ENCODE assay signal across 8 cellular contexts in genomic region chr5:77168187-77168883, GRCh38. TPM values are rescaled to one million over a fixed set of nuclear protein-coding genes. Genes with fewer than 3 reads are reported as not detected.
DNase-seq lines count a peak whose midpoint lies in the region; ATAC-seq and TF ChIP-seq lines count a peak whose summit lies in the region.

No MANE protein-coding gene starts in this region.

- H2BK15ac ChIP-seq in IMR-90 (ENCODE audit: low read depth, low read length) = peak overlapping the region; percentile 78; the same call in 2 of the 3 replicates

- H4K20me1 ChIP-seq in IMR-90 (ENCODE audit: insufficient read depth, low read length) = no peaks in the 10 kb centered on the region

- CTCF ChIA-PET in IMR-90 (lab: Yijun Ruan, JAX) (interaction anchor here (0.6 to 1.2 kb wide), 2 partner anchors 23 to 1794 kb away, joined by 3 to 4 read pairs; no protein-coding TSS in a partner anchor), Caco-2 (lab: Charles Lee) (no interaction called here)

- peak overlapping the region; percentile 63 for H3K18ac ChIP-seq in IMR-90 (ENCODE audit: low read depth, low read length)

- H3K4me3 ChIP-seq in IMR-90 (ENCODE audit: insufficient read depth, low read depth, low read length) (no peak overlapping the region), WERI-Rb-1 (ENCODE audit: low read depth, low read length) (no peak overlapping the region), Caco-2 (ENCODE audit: low read depth, low read length) (no peak overlapping the region)

- POLR2A ChIA-PET in IMR-90 (lab: Charles Lee; ENCODE audit: unreplicated experiment) (no interaction called here), Caco-2 (lab: Charles Lee) (no interaction called here)

- no peaks in the 10 kb centered on the region for H3K27me3 Mint-ChIP-seq in Caco-2 (ENCODE audit: insufficient read depth, unreplicated experiment)

- in situ Hi-C loops in IMR-90 (cut with MboI; ENCODE audit: low sequenced_read_pairs) = no loop called here

- H2AK5ac ChIP-seq in IMR-90 (ENCODE audit: low read depth, low read length) = peak overlapping the region; percentile 80

- H3K9ac ChIP-seq in IMR-90 (ENCODE audit: low read depth, low read length) = peak overlapping the region; percentile 40; the same call in 1 of the 2 replicates

- H2BK120ac ChIP-seq in IMR-90 (ENCODE audit: low read depth, low read length) = peak overlapping the region; percentile 70

- ATAC-seq in IMR-90 (ENCODE audit: low read depth) = peak; percentile 77

- dilution Hi-C loops in IMR-90 (cut with HindIII; ENCODE audit: low sequenced_read_pairs, unreplicated experiment) = no loop called here

- peaks cover 7% of the 10 kb centered on the region for H3K4me1 Mint-ChIP-seq in Caco-2 (ENCODE audit: low read depth, unreplicated experiment)

- H3K9me1 ChIP-seq in IMR-90 (ENCODE audit: insufficient read depth, low read length) = peaks cover 23% of the 10 kb centered on the region

- H3K79me1 ChIP-seq in IMR-90 (ENCODE audit: low read depth in 1 of 2, low read length in 2 of 2) = no peaks in the 10 kb centered on the region

- H3K27me3 ChIP-seq in IMR-90 (ENCODE audit: control insufficient read depth, insufficient read depth, low read length) (peaks cover 4% of the 10 kb centered on the region), WERI-Rb-1 (ENCODE audit: insufficient read depth, low read depth, severe bottlenecking) (no peaks in the 10 kb centered on the region), Caco-2 (replicated peaks; ENCODE audit: control insufficient read depth, insufficient read depth, low read length) (no peaks in the 10 kb centered on the region)

- H2BK5ac ChIP-seq in IMR-90 (ENCODE audit: low read depth, low read length, poor library complexity, severe bottlenecking) = peak overlapping the region; percentile 87

- H3K9me3 ChIP-seq in IMR-90 (ENCODE audit: control insufficient read depth, insufficient read depth, low read length) = no peaks in the 10 kb centered on the region
- no peaks in the 10 kb centered on the region for H3K9me3 ChIP-seq in WERI-Rb-1 (ENCODE audit: severe bottlenecking)
- no peaks in the 10 kb centered on the region for H3K9me3 ChIP-seq in Caco-2

- H3K14ac ChIP-seq in IMR-90 (replicated peaks; ENCODE audit: low read depth, low read length) = peak overlapping the region; percentile 61

- TF ChIP-seq RAD21 in IMR-90 (IDR thresholded peaks at IDR 0.05; ENCODE audit: low read length) = no peak

- DNase-seq in IMR-90 (peak; percentile 57), anterior cingulate cortex (lab: John Stamatoyannopoulos, UW) (peak in 55 of 58 donors; percentile 13 to 91 (median 76)), hypothalamus (lab: John Stamatoyannopoulos, UW) (peak in 50 of 51 donors; percentile 12 to 88 (median 69)), substantia nigra (lab: John Stamatoyannopoulos, UW) (peak; percentile 15 to 90 (median 75)), WERI-Rb-1 (no peak), T-helper 1 cell (no peak), Caco-2 (no peak), MV-4-11 (lab: John Stamatoyannopoulos, UW) (no peak)

- WGBS in IMR-90 (ENCODE audit: extremely low coverage in 2 of 2, insufficient read length in 1 of 2), 2 experiments = 0% methylated on average over 6 of the region's 9 CpGs; no CpG with 5 or more reads in 1 of the 2 experiments

- BruUV-seq in IMR-90 (replicated peaks; lab: Mats Ljungman, UMichigan) (no TSS peak), Caco-2 (replicated peaks; lab: Mats Ljungman, UMichigan) (no TSS peak)

- no peaks in the 10 kb centered on the region for H3K36me3 Mint-ChIP-seq in Caco-2 (ENCODE audit: insufficient read depth, unreplicated experiment)

- TF ChIP-seq POLR2A in IMR-90 (IDR thresholded peaks at IDR 0.05; ENCODE audit: low read depth, low read length) = no peak

- H4K91ac ChIP-seq in IMR-90 (ENCODE audit: insufficient read depth, low read depth, low read length) = peak overlapping the region; percentile 85

- H3K27ac ChIP-seq in IMR-90 (ENCODE audit: insufficient read depth, low read length) = peak overlapping the region; percentile 80
- H3K27ac ChIP-seq in substantia nigra (ENCODE audit: low read depth, low read length, poor library complexity, severe bottlenecking) = peak overlapping the region; percentile 82
- no peak overlapping the region for H3K27ac ChIP-seq in WERI-Rb-1

- peak overlapping the region; percentile 86 for H3K23ac ChIP-seq in IMR-90 (ENCODE audit: low read depth, low read length)

- H3K56ac ChIP-seq in IMR-90 (ENCODE audit: extremely low read depth, insufficient read depth, low read length) = peak overlapping the region; percentile 63

- H3K4me1 ChIP-seq in IMR-90 (ENCODE audit: control insufficient read depth, insufficient read depth, low read length) (peaks cover 20% of the 10 kb centered on the region), Caco-2 (peaks cover 4% of the 10 kb centered on the region; the same call in 1 of the 2 replicates)

- peak overlapping the region; percentile 95 for H2BK20ac ChIP-seq in IMR-90 (ENCODE audit: low read depth, low read length)

- peak overlapping the region; percentile 81 for H2AFZ ChIP-seq in IMR-90 (replicated peaks; ENCODE audit: low read length, poor library complexity)

- intact Hi-C loops in IMR-90 (cut with micrococcal nuclease) = loop anchor here (5.0 kb wide), 1 partner anchor 696 kb away; no protein-coding TSS in a partner anchor
- intact Hi-C loops in Caco-2 (cut with micrococcal nuclease; ENCODE audit: unreplicated experiment) = no loop called here

- no peak overlapping the region for H3K27ac Mint-ChIP-seq in Caco-2 (ENCODE audit: unreplicated experiment)

- no peaks in the 10 kb centered on the region for H3K9me3 Mint-ChIP-seq in Caco-2 (ENCODE audit: unreplicated experiment)

- H4K8ac ChIP-seq in IMR-90 (ENCODE audit: low read depth in 2 of 2, low read length in 2 of 2) = peak overlapping the region; percentile 48 to 83

- no peak for TF ChIP-seq CTCF in IMR-90 (conservative IDR thresholded peaks at IDR 0.05; ENCODE audit: low read depth, low read length)
- TF ChIP-seq CTCF in WERI-Rb-1 (IDR thresholded peaks at IDR 0.05; ENCODE audit: low read depth, low read length) = no peak
- TF ChIP-seq CTCF in Caco-2 (IDR thresholded peaks at IDR 0.05; ENCODE audit: insufficient read depth in 1 of 2, low read depth in 1 of 2, low read length in 1 of 2, severe bottlenecking in 1 of 2, unreplicated experiment in 1 of 2) = no peak

- H3K4ac ChIP-seq in IMR-90 (ENCODE audit: low read depth, low read length) = peak overlapping the region; percentile 72

- H4K5ac ChIP-seq in IMR-90 (ENCODE audit: low read depth, low read length) = peak overlapping the region; percentile 65

- no peak overlapping the region for H3K4me3 Mint-ChIP-seq in Caco-2 (ENCODE audit: unreplicated experiment)

- peak overlapping the region; percentile 66 for H3K4me2 ChIP-seq in IMR-90 (ENCODE audit: low read depth, low read length)

- H3K36me3 ChIP-seq in IMR-90 (ENCODE audit: control insufficient read depth, insufficient read depth, low read length) = no peaks in the 10 kb centered on the region
- no peaks in the 10 kb centered on the region for H3K36me3 ChIP-seq in WERI-Rb-1
- H3K36me3 ChIP-seq in Caco-2 (ENCODE audit: control insufficient read depth, insufficient read depth, low read length) = no peaks in the 10 kb centered on the region

- H2AK9ac ChIP-seq in IMR-90 (replicated peaks; ENCODE audit: low read depth, low read length, poor library complexity) = no peak overlapping the region

TF ChIP-seq in IMR-90, 13 proteins besides CTCF, POLR2A, EP300 and RAD21:
- TF ChIP-seq BHLHE40 (IDR thresholded peaks at IDR 0.05; ENCODE audit: low read depth, low read length) (peak; percentile 64; the same call in 1 of the 2 replicates), MXI1 (IDR thresholded peaks at IDR 0.05; ENCODE audit: borderline replicate concordance, low read depth, low read length) (no peak)
TF ChIP-seq in IMR-90: peak in this region for 1.

RNA-seq across cellular contexts. Expression of gene PDE8B, which starts 42.1 kb away (rescaled TPM):
- total RNA-seq in IMR-90 (2012; rRNA removed) (under 0.01 TPM in 2 replicates), Caco-2 (2022) (0.86 and 1.9 TPM in 2 replicates)
- 0.03 TPM in 1 of 2 replicates, not detected in the other for polyA plus RNA-seq in IMR-90 (2012; rRNA removed)
- polyA plus RNA-seq in IMR-90 (2012; cell fraction: cytosol; rRNA removed) = 0.03 TPM in 1 of 2 replicates, not detected in the other
- 0.07 and 0.25 TPM in 2 replicates for polyA plus RNA-seq in IMR-90 (2012; cell fraction: nucleus; rRNA removed; ENCODE audit: low replicate concordance)

Comparison
In these comparisons a context has a peak if more than half of its experiments do, and no peak if none do; other contexts are left out.
1. DNase-seq: peak in IMR-90 (single experiment), anterior cingulate cortex (55 of 58), hypothalamus (50 of 51) and substantia nigra (49 of 49); none in WERI-Rb-1 (single experiment), T-helper 1 cell (0 of 5), Caco-2 (0 of 2) and MV-4-11 (single experiment).